Comparison of ENCODE assay signal across 8 cellular contexts in genomic region chr17:1122681-1123396, GRCh38. TPM values are rescaled to one million over a fixed set of nuclear protein-coding genes. Genes with fewer than 3 reads are reported as not detected.
DNase-seq lines count a peak whose midpoint lies in the region; ATAC-seq, FAIRE-seq and TF ChIP-seq lines count a peak whose summit lies in the region.

No MANE protein-coding gene starts in this region.

- POLR2A ChIA-PET in T-cell (lab: Charles Lee): interaction anchor here in 1 of 2 donors (0.5 kb wide), 1 partner anchor 422 kb away, joined by 3 read pairs; no protein-coding TSS in a partner anchor

- FAIRE-seq in urothelium cell line (lab: Jason Lieb, UNC): no peak

- H3K36me3 Mint-ChIP-seq in T-cell: no peaks in the 10 kb centered on the region

- peak; percentile 75 to 98 (median 94) for TF ChIP-seq CTCF in adrenal gland (IDR thresholded peaks at IDR 0.05)
- TF ChIP-seq CTCF in heart left ventricle (IDR thresholded peaks at IDR 0.05): peak; percentile 88 to 97 (median 94)
- peak; percentile 88 for TF ChIP-seq CTCF in psoas muscle (IDR thresholded peaks at IDR 0.05)

- H3K27ac Mint-ChIP-seq in T-cell: peak overlapping the region in 1 of 2 donors; percentile 52

- DNase-seq in ELF-1 (ENCODE audit: low read depth, low spot score) (peak; percentile 90), T-cell (peak; percentile 47 to 87 (median 74)), adrenal gland (peak; percentile 85 to 94 (median 89)), heart left ventricle (peak; percentile 85 to 93 (median 87)), psoas muscle (peak; percentile 85 to 90), urothelium cell line (ENCODE audit: low spot score) (peak; percentile 72)
- peak; percentile 51 for DNase-seq in Jurkat, Clone E6-1 (ENCODE audit: low read depth, low spot score)

- whole genome bisulfite sequencing in adrenal gland, 4 donors: 8 to 11% (median 11%) methylated on average over 10 to 20 of the region's 20 CpGs
- WGBS in heart left ventricle, 4 donors: 11 to 16% (median 14%) methylated on average over 18 to 20 of the region's 20 CpGs
- WGBS in psoas muscle, 3 donors: 15 to 18% (median 17%) methylated on average over 20 of the region's 20 CpGs

- peak overlapping the region in 1 of 3 donors; percentile 5 for H3K4me3 Mint-ChIP-seq in T-cell

- intact Hi-C loops in adrenal gland (cut with DNase I) (loop anchor here in 1 of 2 donors (5.0 kb wide), 1 partner anchor 64 kb away; no protein-coding TSS in a partner anchor), heart left ventricle (cut with DNase I) (loop anchor here in 9 of 10 donors (1.0 to 10.0 kb wide), 8 partner anchors 24 to 212 kb away; no protein-coding TSS in a partner anchor), psoas muscle (cut with DNase I) (loop anchor here (1.0 to 2.0 kb wide), 2 partner anchors 64 to 66 kb away; no protein-coding TSS in a partner anchor)

- H3K9me3 ChIP-seq in adrenal gland (replicated peaks in 1 of 3): no peaks in the 10 kb centered on the region
- no peaks in the 10 kb centered on the region for H3K9me3 ChIP-seq in heart left ventricle
- H3K9me3 ChIP-seq in psoas muscle: no peaks in the 10 kb centered on the region

- no peaks in the 10 kb centered on the region for H3K27me3 Mint-ChIP-seq in T-cell

- H3K27ac ChIP-seq in adrenal gland (peak overlapping the region in 4 of 5 donors; percentile 46 to 76 (median 59)), heart left ventricle (peak overlapping the region; percentile 23 to 81 (median 60)), psoas muscle (no peak overlapping the region)

- no peaks in the 10 kb centered on the region for H3K27me3 ChIP-seq in adrenal gland
- H3K27me3 ChIP-seq in heart left ventricle: no peaks in the 10 kb centered on the region
- peaks cover 0 to 30% (median 8%) of the 10 kb centered on the region in 3 donors for H3K27me3 ChIP-seq in psoas muscle (ENCODE audit: insufficient read depth in 3 of 3, low read length in 2 of 3)

- peaks cover 9 to 13% (median 11%) of the 10 kb centered on the region in 3 donors for H3K4me1 Mint-ChIP-seq in T-cell

- H3K4me1 ChIP-seq in adrenal gland (replicated peaks in 1 of 2): peaks cover 11 to 16% of the 10 kb centered on the region in 2 donors
- peaks cover 0 to 45% (median 20%) of the 10 kb centered on the region in 12 donors for H3K4me1 ChIP-seq in heart left ventricle
- peaks cover 6% of the 10 kb centered on the region for H3K4me1 ChIP-seq in psoas muscle

- TF ChIP-seq POLR2A in adrenal gland (IDR thresholded peaks at IDR 0.05): no peak
- no peak for TF ChIP-seq POLR2A in heart left ventricle (IDR thresholded peaks at IDR 0.05)

- H3K4me3 ChIP-seq in Jurkat, Clone E6-1 (ENCODE audit: low read length): 0 out of 2 replicates have a peak overlapping the region, but pooled peaks have one; percentile 13
- no peak overlapping the region for H3K4me3 ChIP-seq in adrenal gland
- H3K4me3 ChIP-seq in heart left ventricle: no peak overlapping the region
- no peak overlapping the region for H3K4me3 ChIP-seq in psoas muscle

- ATAC-seq in T-cell (replicated peaks in 1 of 4) (peak; percentile 86 to 93 (median 90)), heart left ventricle (peak; percentile 70 to 88 (median 82)), psoas muscle (peak; percentile 84 to 92 (median 90)), GM19324 (IDR thresholded peaks at IDR 0.05; ENCODE audit: low FRiP score, unreplicated experiment) (no peak)

- no peaks in the 10 kb centered on the region for H3K9me3 Mint-ChIP-seq in T-cell

- CTCF ChIA-PET in T-cell (lab: Charles Lee): interaction anchor here (0.8 to 1.8 kb wide), 6 partner anchors 12 to 107 kb away, joined by 3 to 13 read pairs (median 4); no protein-coding TSS in a partner anchor

- H3K36me3 ChIP-seq in adrenal gland (replicated peaks in 1 of 2) (no peaks in the 10 kb centered on the region), heart left ventricle (peaks cover 0 to 10% (median 0%) of the 10 kb centered on the region in 9 donors), psoas muscle (ENCODE audit: insufficient read depth in 1 of 2, low read depth in 1 of 2) (no peaks in the 10 kb centered on the region)

RNA-seq across cellular contexts. Expression of gene ABR, which starts 56.9 kb away (rescaled TPM):
- 32.3 TPM for polyA plus RNA-seq in Jurkat, Clone E6-1 (2012; ENCODE audit: insufficient read depth, insufficient read length)
- 100 to 1,000 TPM in 4 of 5 donors, 10 to 100 TPM in 1; 89.4 to 165 (median 125) TPM for total RNA-seq in T-cell
- total RNA-seq in adrenal gland: 100 to 1,000 TPM in 6 of 8 donors, 10 to 100 TPM in 2; 84.7 to 131 (median 113) TPM
- polyA plus RNA-seq in adrenal gland: 100 to 1,000 TPM in 1 of 3 donors, 10 to 100 TPM in 2; 46.2 to 152 (median 51.9) TPM
- 100 to 1,000 TPM; 134 to 171 (median 156) TPM for total RNA-seq in heart left ventricle
- 10 to 100 TPM; 64.5 to 93.2 TPM for polyA plus RNA-seq in heart left ventricle
- total RNA-seq in psoas muscle: 10 to 100 TPM in 3 of 4 donors, 1 to 10 TPM in 1; 9.8 to 25.4 (median 16.2) TPM
- polyA plus RNA-seq in psoas muscle: 1 to 10 TPM; 5.8 to 8.5 (median 8.1) TPM
